Comparison of ENCODE assay signal across 10 cellular contexts in genomic region chr12:52506858-52507715, GRCh38. TPM values are rescaled to one million over a fixed set of nuclear protein-coding genes. Genes with fewer than 3 reads are reported as not detected.
DNase-seq lines count a peak whose midpoint lies in the region; ATAC-seq, FAIRE-seq and TF ChIP-seq lines count a peak whose summit lies in the region.
"Had no signal": no experiment of that assay in that cellular context is flagged by ENCODE, and none has a peak within 500 bp of the region (broad histone marks: within the 10 kb centered on the region; RNA-seq: fewer than 3 reads in every experiment).

No MANE protein-coding gene starts in this region.

- TF ChIP-seq CTCF in C4-2B (conservative IDR thresholded peaks at IDR 0.05) = peak; percentile 77
- TF ChIP-seq CTCF in SK-N-SH (IDR thresholded peaks at IDR 0.05) = peak; percentile 61
- peak; percentile 76 for TF ChIP-seq CTCF in fibroblast of pulmonary artery (IDR thresholded peaks at IDR 0.05; ENCODE audit: low read length, missing control alignments)
- peak in 2 of 4 donors; percentile 36 to 57 for TF ChIP-seq CTCF in pancreas (IDR thresholded peaks at IDR 0.05)

- TF ChIP-seq RAD21 in SK-N-SH (IDR thresholded peaks at IDR 0.05; ENCODE audit: low read length) = peak; percentile 48

- H4K20me1 ChIP-seq in SK-N-SH (ENCODE audit: insufficient read depth) = no peaks in the 10 kb centered on the region

- intact Hi-C loops in pancreas (cut with DNase I) = no loop called here

- peak; percentile 55 to 90 (median 81) for ATAC-seq in pancreas
- no peak for ATAC-seq in GM19455 (IDR thresholded peaks at IDR 0.05; ENCODE audit: unreplicated experiment)
- no peak for ATAC-seq in HG03520 (IDR thresholded peaks at IDR 0.05; ENCODE audit: unreplicated experiment)

- CTCF ChIA-PET in HEK293T (lab: Yijun Ruan, JAX) (interaction anchor here (0.7 kb wide), 2 partner anchors 9 to 479 kb away, joined by 3 read pairs; no protein-coding TSS in a partner anchor), SK-N-SH (lab: Yijun Ruan, JAX) (interaction anchor here (0.6 to 2.6 kb wide), 17 partner anchors 8 to 1352 kb away, joined by 3 to 15 read pairs (median 3); no protein-coding TSS in a partner anchor)

- H3K9me2 ChIP-seq in SK-N-SH = no peaks in the 10 kb centered on the region

- no peaks in the 10 kb centered on the region for H3F3A ChIP-seq in SK-N-SH (replicated peaks; ENCODE audit: insufficient read depth)

- DNase-seq in HEK293T (ENCODE audit: extremely low spot score) (peak; percentile 43), SK-N-SH (peak; percentile 49), fibroblast of pulmonary artery (ENCODE audit: low read depth) (peak; percentile 85), pancreas (no peak), cortex of kidney (lab: John Stamatoyannopoulos, UW) (no peak)

- no peak overlapping the region for H3K9ac ChIP-seq in SK-N-SH

- H3K27ac ChIP-seq in C4-2B (no peak overlapping the region), SK-N-SH (ENCODE audit: low read depth in 2 of 2, low read length in 1 of 2) (no peak overlapping the region), pancreas (no peak overlapping the region)

- POLR2A ChIA-PET in HEK293T (lab: Yijun Ruan, JAX) = no interaction called here
- POLR2A ChIA-PET in SK-N-SH (lab: Yijun Ruan, JAX) = no interaction called here

- H3K27me3 ChIP-seq in SK-N-SH (ENCODE audit: insufficient read depth) = peaks cover 5% of the 10 kb centered on the region; the same call in 1 of the 2 replicates
- peaks cover 0 to 8% (median 0%) of the 10 kb centered on the region in 4 donors for H3K27me3 ChIP-seq in pancreas

- H2AFZ ChIP-seq in SK-N-SH (ENCODE audit: low read depth) = no peak overlapping the region

- TF ChIP-seq EP300 in SK-N-SH (IDR thresholded peaks at IDR 0.05; ENCODE audit: borderline replicate concordance in 1 of 2, low read depth in 1 of 2, low read length in 1 of 2) = no peak

- H3K4me3 ChIP-seq in SK-N-SH (ENCODE audit: low read depth in 2 of 2, low read length in 1 of 2) = no peak overlapping the region
- no peak overlapping the region for H3K4me3 ChIP-seq in fibroblast of pulmonary artery (replicated peaks; ENCODE audit: low read depth, low read length)
- no peak overlapping the region for H3K4me3 ChIP-seq in pancreas

- 0 out of 2 replicates have a peak, but pooled peaks cover 3% of the 10 kb centered on the region for H3K9me3 ChIP-seq in SK-N-SH
- H3K9me3 ChIP-seq in pancreas = peaks cover 0 to 4% (median 0%) of the 10 kb centered on the region in 4 donors

- no peaks in the 10 kb centered on the region for H3K4me1 ChIP-seq in SK-N-SH (ENCODE audit: control insufficient read depth in 1 of 2, insufficient read depth in 2 of 2, low read depth in 1 of 2, low read length in 1 of 2)
- H3K4me1 ChIP-seq in pancreas = no peaks in the 10 kb centered on the region

- no peaks in the 10 kb centered on the region for H3K36me3 ChIP-seq in SK-N-SH (replicated peaks in 1 of 2; ENCODE audit: control insufficient read depth in 1 of 2, insufficient read depth in 2 of 2, low read length in 1 of 2)
- no peaks in the 10 kb centered on the region for H3K36me3 ChIP-seq in pancreas

- WGBS in SK-N-SH (ENCODE audit: low lambda C conversion rate) = 31% methylated on average over 4 of the region's 4 CpGs
- 28 to 32% methylated on average over 4 of the region's 4 CpGs for WGBS in pancreas, 2 donors

- H3K79me2 ChIP-seq in SK-N-SH (ENCODE audit: insufficient read depth) = no peaks in the 10 kb centered on the region

- no peak overlapping the region for H3K4me2 ChIP-seq in SK-N-SH

- FAIRE-seq in pancreas (lab: Jason Lieb, UNC) = no peak

TF ChIP-seq in HEK293T, 16 proteins besides CTCF, POLR2A, EP300 and RAD21:
- no peak for TF ChIP-seq LEF1 (IDR thresholded peaks at IDR 0.05; ENCODE audit: borderline replicate concordance)
- no peak for TF ChIP-seq L3MBTL2 (conservative IDR thresholded peaks at IDR 0.05)

TF ChIP-seq in SK-N-SH, 30 proteins besides CTCF, POLR2A, EP300 and RAD21:
- TF ChIP-seq SMC3 (IDR thresholded peaks at IDR 0.05; ENCODE audit: low read depth, low read length) (peak; percentile 38; the same call in 1 of the 2 replicates), FOXM1 (IDR thresholded peaks at IDR 0.05; ENCODE audit: low read depth) (no peak)

RNA-seq across cellular contexts. Expression of gene KRT5, which starts 13.1 kb away (rescaled TPM):
- not detected in 2 replicates for polyA plus RNA-seq in SK-N-SH (2012; rRNA removed)
- not detected in 2 replicates for polyA plus RNA-seq in SK-N-SH (2012; cell fraction: cytosol; rRNA removed)
- polyA plus RNA-seq in SK-N-SH (2012; cell fraction: nucleus; rRNA removed) = not detected in 2 replicates
- total RNA-seq in pancreas = 1 to 10 TPM in 4 of 6 donors, under 1 TPM in 2; 0.51 to 5.8 (median 1.9) TPM
- polyA plus RNA-seq in pancreas = 1 to 10 TPM; 1.5 to 1.6 TPM

RNA-seq across cellular contexts. Expression of gene KRT6A, which starts 14.0 kb away (rescaled TPM):
- polyA plus RNA-seq in SK-N-SH (2012; rRNA removed) = not detected in 2 replicates
- not detected in 2 replicates for polyA plus RNA-seq in SK-N-SH (2012; cell fraction: cytosol; rRNA removed)
- polyA plus RNA-seq in SK-N-SH (2012; cell fraction: nucleus; rRNA removed) = not detected in 2 replicates
- total RNA-seq in pancreas = 1 to 10 TPM in 1 of 6 donors, not detected in 5; 2.2 TPM
- polyA plus RNA-seq in pancreas = under 1 TPM; 0.15 to 0.82 TPM

RNA-seq across cellular contexts. Expression of gene KRT6C, which starts 33.5 kb away (rescaled TPM):
- polyA plus RNA-seq in SK-N-SH (2012; rRNA removed) (not detected in 2 replicates), pancreas (not detected)
- polyA plus RNA-seq in SK-N-SH (2012; cell fraction: cytosol; rRNA removed) = not detected in 2 replicates
- not detected in 2 replicates for polyA plus RNA-seq in SK-N-SH (2012; cell fraction: nucleus; rRNA removed)
- not detected for total RNA-seq in pancreas
- total RNA-seq: subcutaneous adipose tissue had no signal

RNA-seq across cellular contexts. Expression of gene KRT71, which starts 45.9 kb away (rescaled TPM):
- polyA plus RNA-seq in SK-N-SH (2012; rRNA removed) (not detected in 2 replicates), pancreas (not detected)
- polyA plus RNA-seq in SK-N-SH (2012; cell fraction: cytosol; rRNA removed) = not detected in 2 replicates
- not detected in 2 replicates for polyA plus RNA-seq in SK-N-SH (2012; cell fraction: nucleus; rRNA removed)
- not detected for total RNA-seq in pancreas
- total RNA-seq: subcutaneous adipose tissue had no signal
- polyA plus RNA-seq: esophagus had no signal

RNA-seq across cellular contexts. Expression of gene KRT6B, which starts 55.1 kb away (rescaled TPM):
- polyA plus RNA-seq in SK-N-SH (2012; rRNA removed) (not detected in 2 replicates), pancreas (under 1 TPM in 1 of 2 donors, not detected in 1; 0.23 TPM)
- not detected in 2 replicates for polyA plus RNA-seq in SK-N-SH (2012; cell fraction: cytosol; rRNA removed)
- polyA plus RNA-seq in SK-N-SH (2012; cell fraction: nucleus; rRNA removed) = not detected in 2 replicates
- 1 to 10 TPM in 2 of 6 donors, under 1 TPM in 3, not detected in 1; 0.08 to 3.6 (median 0.20) TPM for total RNA-seq in pancreas
- total RNA-seq: subcutaneous adipose tissue had no signal

Comparison
In these comparisons a context has a peak if more than half of its experiments do, and no peak if none do; other contexts are left out.
1. DNase-seq: peak in HEK293T (single experiment), SK-N-SH (single experiment) and fibroblast of pulmonary artery (single experiment); none in pancreas (0 of 6) and cortex of kidney (single experiment).
2. ATAC-seq: peak in pancreas (4 of 4); none in GM19455 (single experiment) and HG03520 (single experiment).